Comparison of ENCODE assay signal across 14 cellular contexts in the genomic region with DNA sequence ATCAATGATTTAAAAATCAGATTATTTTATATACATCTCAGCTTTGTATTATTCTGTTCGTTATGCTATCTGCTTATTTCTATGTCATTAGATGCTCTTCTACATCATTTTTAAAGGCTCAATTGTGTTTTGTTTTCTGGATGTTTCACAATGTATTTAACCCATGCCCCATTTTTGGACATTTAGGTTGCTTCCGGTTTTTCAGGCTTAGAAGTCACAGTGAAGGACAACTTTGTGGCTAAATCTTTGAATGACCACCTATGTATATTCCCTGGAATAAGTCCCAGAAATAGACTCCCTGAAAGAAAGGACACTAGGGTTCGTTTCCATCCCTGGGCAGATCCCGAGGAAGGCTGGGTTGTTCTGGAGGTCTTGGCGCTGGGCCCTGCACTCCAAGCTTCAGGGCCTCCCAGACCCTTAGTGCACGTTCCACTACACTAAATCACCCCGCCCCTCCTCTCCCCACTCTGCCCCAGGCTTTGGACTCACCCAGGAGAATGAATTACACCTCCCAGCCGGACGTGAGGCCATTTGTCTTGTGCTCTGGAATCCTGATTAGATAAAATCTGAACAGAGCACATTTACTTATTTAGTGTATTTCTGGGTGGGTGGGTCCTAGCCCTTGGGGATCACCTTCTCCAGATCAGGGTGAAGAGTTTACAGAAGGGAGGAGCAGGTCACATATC.
DNase-seq lines count a peak whose midpoint lies in the region; ATAC-seq and TF ChIP-seq lines count a peak whose summit lies in the region.
"Had no signal": no experiment of that assay in that cellular context is flagged by ENCODE, and none has a peak within 500 bp of the region (broad histone marks: within the 10 kb centered on the region; RNA-seq: fewer than 3 reads in every experiment).

No MANE protein-coding gene starts in this region.

- DNase-seq in HFFc6 (peak; percentile 79), adipocyte (ENCODE audit: low read depth) (peak; percentile 79), islet precursor cell (peak; percentile 96), spleen (peak; percentile 40), ecto neural progenitor cell (ENCODE audit: low spot score) (no peak), GDM1 (lab: John Stamatoyannopoulos, UW) (no peak)
- DNase-seq: activated CD4-positive, CD25-positive, alpha-beta regulatory T cell treated with anti-CD3 and anti-CD28 coated beads, Interleukin-2, amount 50 U/mL, for 72 hours; activated naive CD8-positive, alpha-beta T cell treated with anti-CD3 and anti-CD28 coated beads, Interleukin-2, amount 50 U/mL, for 24 hours; activated T-cell treated with anti-CD3 and anti-CD28 coated beads, Interleukin-2, amount 50 U/mL, for 24 hours; CD4-positive, CD25-positive, alpha-beta regulatory T cell; cortex of kidney; stimulated activated naive CD4-positive, alpha-beta T cell treated with Interleukin-2 at 50 U/mL for 16 hours had no signal

- no peaks in the 10 kb centered on the region for H3K9me3 ChIP-seq in adipocyte (ENCODE audit: control insufficient read depth, low read length)
- no peaks in the 10 kb centered on the region for H3K9me3 ChIP-seq in spleen
- H3K9me3 ChIP-seq: mucosa of descending colon had no signal

- no peak overlapping the region for H3K27ac ChIP-seq in spleen

- H3K36me3 Mint-ChIP-seq in HFFc6 (ENCODE audit: low read depth): no peaks in the 10 kb centered on the region
- H3K36me3 Mint-ChIP-seq: CD4-positive, CD25-positive, alpha-beta regulatory T cell had no signal

- no peaks in the 10 kb centered on the region for H3K9me3 Mint-ChIP-seq in HFFc6
- H3K9me3 Mint-ChIP-seq: activated naive CD8-positive, alpha-beta T cell treated with anti-CD3 and anti-CD28 coated beads, Interleukin-2, amount 50 U/mL, for 24 hours; activated T-cell treated with anti-CD3 and anti-CD28 coated beads, Interleukin-2, amount 50 U/mL, for 24 hours had no signal

- no peaks in the 10 kb centered on the region for H3K27me3 Mint-ChIP-seq in HFFc6 (ENCODE audit: insufficient read depth)
- H3K27me3 Mint-ChIP-seq: activated T-cell treated with anti-CD3 and anti-CD28 coated beads, Interleukin-2, amount 50 U/mL, for 24 hours; CD4-positive, CD25-positive, alpha-beta regulatory T cell had no signal

- intact Hi-C loops in spleen (cut with DNase I; ENCODE audit: low total_unique reads): no loop called here

- peak overlapping the region; percentile 95 for H3K27ac Mint-ChIP-seq in HFFc6
- H3K27ac Mint-ChIP-seq: activated naive CD8-positive, alpha-beta T cell treated with anti-CD3 and anti-CD28 coated beads, Interleukin-2, amount 50 U/mL, for 24 hours; activated T-cell treated with anti-CD3 and anti-CD28 coated beads, Interleukin-2, amount 50 U/mL, for 24 hours; CD4-positive, CD25-positive, alpha-beta regulatory T cell had no signal

- no peak overlapping the region; the same call in 1 of the 2 replicates for H3K4me3 Mint-ChIP-seq in HFFc6
- H3K4me3 Mint-ChIP-seq: activated naive CD8-positive, alpha-beta T cell treated with anti-CD3 and anti-CD28 coated beads, Interleukin-2, amount 50 U/mL, for 24 hours; activated T-cell treated with anti-CD3 and anti-CD28 coated beads, Interleukin-2, amount 50 U/mL, for 24 hours; CD4-positive, CD25-positive, alpha-beta regulatory T cell had no signal

- H3K9ac ChIP-seq in adipocyte (ENCODE audit: low read length): no peak overlapping the region

- peaks cover 54% of the 10 kb centered on the region for H3K4me1 Mint-ChIP-seq in HFFc6 (ENCODE audit: low read depth)

- TF ChIP-seq CTCF in HFFc6 (IDR thresholded peaks at IDR 0.05) (no peak), spleen (IDR thresholded peaks at IDR 0.05 in 8 of 11, conservative IDR thresholded peaks at IDR 0.05 in 3 of 11) (no peak)

- ATAC-seq in GM18511 (IDR thresholded peaks at IDR 0.05; ENCODE audit: unreplicated experiment): no peak
- ATAC-seq: activated naive CD8-positive, alpha-beta T cell treated with anti-CD3 and anti-CD28 coated beads, Interleukin-2, amount 50 U/mL, for 24 hours; mucosa of descending colon had no signal

- H3K4me1 ChIP-seq in adipocyte (ENCODE audit: control insufficient read depth, insufficient read depth, low read length): peaks cover 26% of the 10 kb centered on the region
- no peaks in the 10 kb centered on the region for H3K4me1 ChIP-seq in spleen

- TF ChIP-seq POLR2A in spleen (IDR thresholded peaks at IDR 0.05): no peak

- 69 to 84% (median 82%) methylated on average over 9 of the region's 9 CpGs for WGBS in spleen, 5 donors

- no peaks in the 10 kb centered on the region for H3K27me3 ChIP-seq in adipocyte (replicated peaks; ENCODE audit: control insufficient read depth, insufficient read depth, low read length)
- no peaks in the 10 kb centered on the region for H3K27me3 ChIP-seq in spleen (replicated peaks in 1 of 7)

- H3K4me3 ChIP-seq in adipocyte (ENCODE audit: low read length) (no peak overlapping the region), spleen (no peak overlapping the region)
- H3K4me3 ChIP-seq: mucosa of descending colon had no signal

- no peaks in the 10 kb centered on the region for H3K36me3 ChIP-seq in adipocyte (ENCODE audit: control insufficient read depth, insufficient read depth, low read length, severe bottlenecking)
- H3K36me3 ChIP-seq in spleen: no peaks in the 10 kb centered on the region

Comparison
In these comparisons a context has a peak if more than half of its experiments do, and no peak if none do; other contexts are left out.
1. DNase-seq: peak in HFFc6 (single experiment), adipocyte (single experiment), islet precursor cell (single experiment) and spleen (single experiment); none in ecto neural progenitor cell (single experiment) and GDM1 (single experiment).